In the genomic region with DNA sequence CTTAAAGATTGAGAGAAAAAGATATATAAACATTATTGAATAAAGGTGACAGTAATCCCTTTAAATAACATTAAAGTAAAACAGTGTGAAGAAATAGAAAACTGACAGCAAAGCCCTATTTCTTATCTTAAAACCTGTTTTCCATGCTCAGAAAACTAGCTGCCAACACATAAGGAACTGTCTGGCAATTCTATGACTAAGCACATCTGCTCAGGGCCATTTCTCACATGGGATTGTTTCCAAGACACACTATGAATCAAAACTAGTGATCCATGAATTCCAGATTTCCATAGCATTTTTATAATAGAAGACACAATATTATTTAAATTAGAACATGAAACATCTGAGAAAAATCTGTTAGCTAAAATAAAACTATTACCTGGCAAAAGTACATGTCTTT, we compare ENCODE assay signal across 11 cellular contexts.
A peak's percentile ranks its signal among the peaks of the same experiment; 100 is the strongest.
DNase-seq lines count a peak whose midpoint lies in the region; ATAC-seq, FAIRE-seq and TF ChIP-seq lines count a peak whose summit lies in the region.
"Had no signal": no experiment of that assay in that cellular context is flagged by ENCODE, and none has a peak within 500 bp of the region (broad histone marks: within the 10 kb centered on the region; RNA-seq: fewer than 3 reads in every experiment).

No MANE protein-coding gene starts in this region.

- no peaks in the 10 kb centered on the region for H3K9me3 ChIP-seq in keratinocyte (ENCODE audit: control insufficient read depth, low read depth, low read length)

- no peak overlapping the region for H3K4me2 ChIP-seq in keratinocyte (ENCODE audit: control insufficient read depth, extremely low read depth, insufficient read depth, low read depth, low read length)

- H3K27ac Mint-ChIP-seq in stimulated activated naive B cell treated with anti-CD40 and anti-IgM and Interleukin-4, amounts not matched to agents 10 μg/mL and 1 μg/mL and 100 μg/mL, for 72 hours, result no peak overlapping the region
- H3K27ac Mint-ChIP-seq: progenitor cell of endocrine pancreas had no signal

- peaks cover 7 to 10% of the 10 kb centered on the region in 2 donors for H3K36me3 Mint-ChIP-seq in stimulated activated naive B cell treated with anti-CD40 and anti-IgM and Interleukin-4, amounts not matched to agents 10 μg/mL and 1 μg/mL and 100 μg/mL, for 72 hours

- no peak for FAIRE-seq in keratinocyte (lab: Jason Lieb, UNC)

- no peak for TF ChIP-seq CTCF in AG09309 (IDR thresholded peaks at IDR 0.05; ENCODE audit: control insufficient read depth, insufficient read depth, low read depth, low read length, missing control alignments)
- TF ChIP-seq CTCF in brain microvascular endothelial cell (IDR thresholded peaks at IDR 0.05; ENCODE audit: low read depth, low read length, missing control alignments), result no peak
- TF ChIP-seq CTCF in keratinocyte (optimal IDR thresholded peaks at IDR 0.05 in 1 of 3, IDR thresholded peaks at IDR 0.05 in 1 of 3, conservative IDR thresholded peaks at IDR 0.05 in 1 of 3; ENCODE audit: extremely low read depth in 1 of 3, insufficient read depth in 2 of 3, low read length in 3 of 3), result no peak

- H2AFZ ChIP-seq in keratinocyte (ENCODE audit: control insufficient read depth, low read length), result no peak overlapping the region

- DNase-seq in AG09309 (ENCODE audit: low read depth) (peak; percentile 62), LHCN-M2 (ENCODE audit: low read depth) (peak; percentile 74), brain microvascular endothelial cell (peak; percentile 82), keratinocyte (ENCODE audit: low read depth, low spot score) (peak; percentile 9), NCI-H2107 treated with DMSO at 0.1 percent for 48 hours (lab: John Stamatoyannopoulos, UW; ENCODE audit: unreplicated experiment) (no peak), Right ventricle myocardium inferior (ENCODE audit: missing footprints) (no peak)
- DNase-seq in stimulated activated naive B cell treated with anti-CD40 and anti-IgM and Interleukin-4, amounts not matched to agents 10 μg/mL and 1 μg/mL and 100 μg/mL, for 72 hours, result no peak
- DNase-seq: H7, T-helper 1 cell had no signal

- ATAC-seq in stimulated activated naive B cell treated with anti-CD40 and anti-IgM and Interleukin-4, amounts not matched to agents 10 μg/mL and 1 μg/mL and 100 μg/mL, for 72 hours (replicated peaks), result no peak
- ATAC-seq in Right ventricle myocardium inferior (no peak), GM18498 (IDR thresholded peaks at IDR 0.05; ENCODE audit: unreplicated experiment) (no peak)

- no peaks in the 10 kb centered on the region for H4K20me1 ChIP-seq in keratinocyte (ENCODE audit: control insufficient read depth, extremely low read depth, insufficient read depth, low read length)

- H3K4me3 ChIP-seq in AG09309 (ENCODE audit: control insufficient read depth, low read depth, low read length) (no peak overlapping the region), brain microvascular endothelial cell (ENCODE audit: low read depth, low read length) (no peak overlapping the region), keratinocyte (ENCODE audit: control insufficient read depth in 2 of 3, extremely low read depth in 1 of 3, insufficient read depth in 2 of 3, low read depth in 1 of 3, low read length in 3 of 3) (no peak overlapping the region)

- H3K4me3 Mint-ChIP-seq in stimulated activated naive B cell treated with anti-CD40 and anti-IgM and Interleukin-4, amounts not matched to agents 10 μg/mL and 1 μg/mL and 100 μg/mL, for 72 hours, result no peak overlapping the region

- dilution Hi-C loops in keratinocyte (cut with MboI; ENCODE audit: extremely low pct_ligation_motif_present, low sequenced_read_pairs), result no loop called here

- H3K27me3 Mint-ChIP-seq in stimulated activated naive B cell treated with anti-CD40 and anti-IgM and Interleukin-4, amounts not matched to agents 10 μg/mL and 1 μg/mL and 100 μg/mL, for 72 hours, result no peaks in the 10 kb centered on the region
- H3K27me3 Mint-ChIP-seq: progenitor cell of endocrine pancreas had no signal

- peak overlapping the region; percentile 39 for H3K27ac ChIP-seq in brain microvascular endothelial cell
- no peak overlapping the region for H3K27ac ChIP-seq in keratinocyte (ENCODE audit: control insufficient read depth, insufficient read depth, low read length)

- H3K9ac ChIP-seq in keratinocyte (ENCODE audit: control insufficient read depth, extremely low read depth, insufficient read depth, low read length), result no peak overlapping the region

- in situ Hi-C loops in brain microvascular endothelial cell (cut with HindIII; ENCODE audit: low pct_ligation_motif_present, low sequenced_read_pairs), result no loop called here

- peaks cover 4% of the 10 kb centered on the region for H3K4me1 ChIP-seq in keratinocyte (ENCODE audit: control insufficient read depth, extremely low read depth, insufficient read depth, low read length)

- no peaks in the 10 kb centered on the region for H3K9me1 ChIP-seq in keratinocyte (ENCODE audit: control insufficient read depth, extremely low read depth, insufficient read depth, low read length)

- H3K27me3 ChIP-seq in brain microvascular endothelial cell (replicated peaks) (no peaks in the 10 kb centered on the region), keratinocyte (ENCODE audit: control insufficient read depth, extremely low read depth, insufficient read depth, low read length) (no peaks in the 10 kb centered on the region)

- H3K4me1 Mint-ChIP-seq in stimulated activated naive B cell treated with anti-CD40 and anti-IgM and Interleukin-4, amounts not matched to agents 10 μg/mL and 1 μg/mL and 100 μg/mL, for 72 hours, result no peaks in the 10 kb centered on the region

- no peaks in the 10 kb centered on the region for H3K9me3 Mint-ChIP-seq in stimulated activated naive B cell treated with anti-CD40 and anti-IgM and Interleukin-4, amounts not matched to agents 10 μg/mL and 1 μg/mL and 100 μg/mL, for 72 hours

- H3K79me2 ChIP-seq in keratinocyte (ENCODE audit: control insufficient read depth, insufficient read depth, low read length), result no peaks in the 10 kb centered on the region

- H3K36me3 ChIP-seq in brain microvascular endothelial cell (replicated peaks) (no peaks in the 10 kb centered on the region), keratinocyte (ENCODE audit: control insufficient read depth in 2 of 2, extremely low read depth in 1 of 2, insufficient read depth in 2 of 2, low read length in 2 of 2) (no peaks in the 10 kb centered on the region)

- intact Hi-C loops in Right ventricle myocardium inferior (cut with DNase I), result no loop called here

Comparison
In these comparisons a context has a peak if more than half of its experiments do, and no peak if none do; other contexts are left out.
1. DNase-seq: peak in AG09309 (single experiment), LHCN-M2 (single experiment), brain microvascular endothelial cell (single experiment) and keratinocyte (single experiment); none in NCI-H2107 treated with DMSO at 0.1 percent for 48 hours (single experiment), stimulated activated naive B cell treated with anti-CD40 and anti-IgM and Interleukin-4, amounts not matched to agents 10 μg/mL and 1 μg/mL and 100 μg/mL, for 72 hours (single experiment) and Right ventricle myocardium inferior (single experiment).